1 cellular context compared by ENCODE assay signal in genomic region chr10:3828404-3829192, GRCh38.
A peak's percentile ranks its signal among the peaks of the same experiment; 100 is the strongest.
TF ChIP-seq lines count a peak whose summit lies in the region.

No MANE protein-coding gene starts in this region.

TF ChIP-seq in K562, 482 proteins besides CTCF, POLR2A, EP300 and RAD21 (continued from another document and continues in another):
- TF ChIP-seq PRDM10 (IDR thresholded peaks at IDR 0.05; ENCODE audit: partially characterized antibody): peak; percentile 61
- no peak for TF ChIP-seq TAF1 (IDR thresholded peaks at IDR 0.05; ENCODE audit: control insufficient read depth, extremely low read depth, insufficient read depth, low read length, severe bottlenecking)
- TF ChIP-seq MIER1 (IDR thresholded peaks at IDR 0.05; ENCODE audit: low read depth): no peak
- peak; percentile 41 for TF ChIP-seq CXXC5 (CRISPR knock-in tag; IDR thresholded peaks at IDR 0.05)
- peak; percentile 70 for TF ChIP-seq L3MBTL2 (IDR thresholded peaks at IDR 0.05)
- no peak for TF ChIP-seq NFIX (CRISPR knock-in tag; IDR thresholded peaks at IDR 0.05; ENCODE audit: low read depth)
- no peak for TF ChIP-seq EHMT2 (IDR thresholded peaks at IDR 0.05)
- TF ChIP-seq ASH1L (IDR thresholded peaks at IDR 0.05; ENCODE audit: borderline replicate concordance, low read depth, partially characterized antibody): no peak
- TF ChIP-seq EWSR1 (IDR thresholded peaks at IDR 0.05; ENCODE audit: borderline replicate concordance, low read depth, partially characterized antibody): no peak
- no peak for TF ChIP-seq CHAMP1 (IDR thresholded peaks at IDR 0.05)
- no peak for TF ChIP-seq CHCHD3 (CRISPR knock-in tag; IDR thresholded peaks at IDR 0.05)
- TF ChIP-seq, protein P1, sequence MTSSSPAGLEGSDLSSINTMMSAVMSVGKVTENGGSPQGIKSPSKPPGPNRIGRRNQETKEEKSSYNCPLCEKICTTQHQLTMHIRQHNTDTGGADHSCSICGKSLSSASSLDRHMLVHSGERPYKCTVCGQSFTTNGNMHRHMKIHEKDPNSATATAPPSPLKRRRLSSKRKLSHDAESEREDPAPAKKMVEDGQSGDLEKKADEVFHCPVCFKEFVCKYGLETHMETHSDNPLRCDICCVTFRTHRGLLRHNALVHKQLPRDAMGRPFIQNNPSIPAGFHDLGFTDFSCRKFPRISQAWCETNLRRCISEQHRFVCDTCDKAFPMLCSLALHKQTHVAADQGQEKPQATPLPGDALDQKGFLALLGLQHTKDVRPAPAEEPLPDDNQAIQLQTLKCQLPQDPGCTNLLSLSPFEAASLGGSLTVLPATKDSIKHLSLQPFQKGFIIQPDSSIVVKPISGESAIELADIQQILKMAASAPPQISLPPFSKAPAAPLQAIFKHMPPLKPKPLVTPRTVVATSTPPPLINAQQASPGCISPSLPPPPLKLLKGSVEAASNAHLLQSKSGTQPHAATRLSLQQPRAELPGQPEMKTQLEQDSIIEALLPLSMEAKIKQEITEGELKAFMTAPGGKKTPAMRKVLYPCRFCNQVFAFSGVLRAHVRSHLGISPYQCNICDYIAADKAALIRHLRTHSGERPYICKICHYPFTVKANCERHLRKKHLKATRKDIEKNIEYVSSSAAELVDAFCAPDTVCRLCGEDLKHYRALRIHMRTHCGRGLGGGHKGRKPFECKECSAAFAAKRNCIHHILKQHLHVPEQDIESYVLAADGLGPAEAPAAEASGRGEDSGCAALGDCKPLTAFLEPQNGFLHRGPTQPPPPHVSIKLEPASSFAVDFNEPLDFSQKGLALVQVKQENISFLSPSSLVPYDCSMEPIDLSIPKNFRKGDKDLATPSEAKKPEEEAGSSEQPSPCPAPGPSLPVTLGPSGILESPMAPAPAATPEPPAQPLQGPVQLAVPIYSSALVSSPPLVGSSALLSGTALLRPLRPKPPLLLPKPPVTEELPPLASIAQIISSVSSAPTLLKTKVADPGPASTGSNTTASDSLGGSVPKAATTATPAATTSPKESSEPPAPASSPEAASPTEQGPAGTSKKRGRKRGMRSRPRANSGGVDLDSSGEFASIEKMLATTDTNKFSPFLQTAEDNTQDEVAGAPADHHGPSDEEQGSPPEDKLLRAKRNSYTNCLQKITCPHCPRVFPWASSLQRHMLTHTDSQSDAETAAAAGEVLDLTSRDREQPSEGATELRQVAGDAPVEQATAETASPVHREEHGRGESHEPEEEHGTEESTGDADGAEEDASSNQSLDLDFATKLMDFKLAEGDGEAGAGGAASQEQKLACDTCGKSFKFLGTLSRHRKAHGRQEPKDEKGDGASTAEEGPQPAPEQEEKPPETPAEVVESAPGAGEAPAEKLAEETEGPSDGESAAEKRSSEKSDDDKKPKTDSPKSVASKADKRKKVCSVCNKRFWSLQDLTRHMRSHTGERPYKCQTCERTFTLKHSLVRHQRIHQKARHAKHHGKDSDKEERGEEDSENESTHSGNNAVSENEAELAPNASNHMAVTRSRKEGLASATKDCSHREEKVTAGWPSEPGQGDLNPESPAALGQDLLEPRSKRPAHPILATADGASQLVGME (CRISPR knock-in tag; IDR thresholded peaks at IDR 0.05): no peak
- TF ChIP-seq CREM (IDR thresholded peaks at IDR 0.05; ENCODE audit: low read depth): peak; percentile 38; the same call in 1 of the 2 replicates
- peak; percentile 37; the same call in 1 of the 2 replicates for TF ChIP-seq FOSL1 (tag; conservative IDR thresholded peaks at IDR 0.05)
- TF ChIP-seq PCBP2 (IDR thresholded peaks at IDR 0.05; ENCODE audit: low read depth, low read length, poor library complexity, severe bottlenecking): no peak
- no peak for TF ChIP-seq E2F8 (IDR thresholded peaks at IDR 0.05; ENCODE audit: low read depth, partially characterized antibody)
- TF ChIP-seq XRCC3 (IDR thresholded peaks at IDR 0.05): no peak
- TF ChIP-seq YY1 (IDR thresholded peaks at IDR 0.05; ENCODE audit: borderline replicate concordance in 1 of 3, control insufficient read depth in 1 of 3, extremely low read depth in 1 of 3, insufficient read depth in 3 of 3, insufficient read length in 1 of 3, insufficient replicate concordance in 2 of 3, low read depth in 1 of 3, low read length in 2 of 3): no peak
- TF ChIP-seq NR4A1 (CRISPR knock-in tag; IDR thresholded peaks at IDR 0.05): no peak
- TF ChIP-seq NR4A1 (tag; IDR thresholded peaks at IDR 0.05): no peak; the same call in 1 of the 2 replicates
- TF ChIP-seq FOXJ2 (tag; IDR thresholded peaks at IDR 0.05): no peak
- TF ChIP-seq TCF7L2 (IDR thresholded peaks at IDR 0.05; ENCODE audit: low read depth, low read length): no peak
- no peak for TF ChIP-seq SP2 (IDR thresholded peaks at IDR 0.05; ENCODE audit: extremely low read depth, low read depth, low read length, poor library complexity, severe bottlenecking)
- TF ChIP-seq SIN3A (IDR thresholded peaks at IDR 0.05; ENCODE audit: borderline replicate concordance in 2 of 2, control insufficient read depth in 1 of 2, low read depth in 2 of 2, low read length in 2 of 2): no peak
- no peak for TF ChIP-seq TAF15 (IDR thresholded peaks at IDR 0.05; ENCODE audit: low read depth, low read length)
- peak; percentile 17; the same call in 1 of the 2 replicates for TF ChIP-seq NCOA6 (IDR thresholded peaks at IDR 0.05)
- TF ChIP-seq, protein P2, sequence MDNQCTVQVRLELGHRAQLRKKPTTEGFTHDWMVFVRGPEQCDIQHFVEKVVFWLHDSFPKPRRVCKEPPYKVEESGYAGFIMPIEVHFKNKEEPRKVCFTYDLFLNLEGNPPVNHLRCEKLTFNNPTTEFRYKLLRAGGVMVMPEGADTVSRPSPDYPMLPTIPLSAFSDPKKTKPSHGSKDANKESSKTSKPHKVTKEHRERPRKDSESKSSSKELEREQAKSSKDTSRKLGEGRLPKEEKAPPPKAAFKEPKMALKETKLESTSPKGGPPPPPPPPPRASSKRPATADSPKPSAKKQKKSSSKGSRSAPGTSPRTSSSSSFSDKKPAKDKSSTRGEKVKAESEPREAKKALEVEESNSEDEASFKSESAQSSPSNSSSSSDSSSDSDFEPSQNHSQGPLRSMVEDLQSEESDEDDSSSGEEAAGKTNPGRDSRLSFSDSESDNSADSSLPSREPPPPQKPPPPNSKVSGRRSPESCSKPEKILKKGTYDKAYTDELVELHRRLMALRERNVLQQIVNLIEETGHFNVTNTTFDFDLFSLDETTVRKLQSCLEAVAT (IDR thresholded peaks at IDR 0.05): 0 out of 4 replicates have a peak, but pooled peaks of 1 of the 2 experiments have one; percentile 66
- no peak for TF ChIP-seq MTA3 (IDR thresholded peaks at IDR 0.05; ENCODE audit: borderline replicate concordance)
- TF ChIP-seq, protein P3, sequence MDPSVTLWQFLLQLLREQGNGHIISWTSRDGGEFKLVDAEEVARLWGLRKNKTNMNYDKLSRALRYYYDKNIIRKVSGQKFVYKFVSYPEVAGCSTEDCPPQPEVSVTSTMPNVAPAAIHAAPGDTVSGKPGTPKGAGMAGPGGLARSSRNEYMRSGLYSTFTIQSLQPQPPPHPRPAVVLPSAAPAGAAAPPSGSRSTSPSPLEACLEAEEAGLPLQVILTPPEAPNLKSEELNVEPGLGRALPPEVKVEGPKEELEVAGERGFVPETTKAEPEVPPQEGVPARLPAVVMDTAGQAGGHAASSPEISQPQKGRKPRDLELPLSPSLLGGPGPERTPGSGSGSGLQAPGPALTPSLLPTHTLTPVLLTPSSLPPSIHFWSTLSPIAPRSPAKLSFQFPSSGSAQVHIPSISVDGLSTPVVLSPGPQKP (CRISPR knock-in tag; IDR thresholded peaks at IDR 0.05): no peak
- TF ChIP-seq, protein P4, sequence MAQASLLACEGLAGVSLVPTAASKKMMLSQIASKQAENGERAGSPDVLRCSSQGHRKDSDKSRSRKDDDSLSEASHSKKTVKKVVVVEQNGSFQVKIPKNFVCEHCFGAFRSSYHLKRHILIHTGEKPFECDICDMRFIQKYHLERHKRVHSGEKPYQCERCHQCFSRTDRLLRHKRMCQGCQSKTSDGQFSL (CRISPR knock-in tag; IDR thresholded peaks at IDR 0.05): no peak
- TF ChIP-seq, protein P4 (tag; IDR thresholded peaks at IDR 0.05): no peak
- TF ChIP-seq SRSF3 (IDR thresholded peaks at IDR 0.05; ENCODE audit: insufficient read depth, low read length): no peak
- TF ChIP-seq ATF2 (CRISPR knock-in tag; IDR thresholded peaks at IDR 0.05): no peak
- TF ChIP-seq NR0B1 (IDR thresholded peaks at IDR 0.05; ENCODE audit: partially characterized antibody): no peak
- TF ChIP-seq HDAC1 (IDR thresholded peaks at IDR 0.05): peak in 1 of 2 experiments; percentile 63; a peak in 2 of 4 replicates
- TF ChIP-seq MAFG (tag; conservative IDR thresholded peaks at IDR 0.05): peak; percentile 58
